ENCODE assay signal across 14 cellular contexts in genomic region chr7:53111061-53111460, GRCh38.
DNase-seq lines count a peak whose midpoint lies in the region; ATAC-seq lines count a peak whose summit lies in the region.
"Had no signal": no experiment of that assay in that cellular context is flagged by ENCODE, and none has a peak within 500 bp of the region (broad histone marks: within the 10 kb centered on the region; RNA-seq: fewer than 3 reads in every experiment).

No MANE protein-coding gene starts in this region.

- intact Hi-C loops in Right ventricle myocardium superior (cut with DNase I) (no loop called here), cardiac septum (cut with DNase I) (loop anchor here (5.0 kb wide), 1 partner anchor 126 kb away; no protein-coding TSS in a partner anchor), left ventricle myocardium superior (cut with micrococcal nuclease) (no loop called here)

- no peak for DNase-seq in Right ventricle myocardium superior
- no peak for DNase-seq in cardiac septum (ENCODE audit: low spot score)
- peak; percentile 74 for DNase-seq in astrocyte of the hippocampus (ENCODE audit: low read depth, low spot score)
- no peak for DNase-seq in left ventricle myocardium superior
- DNase-seq in globus pallidus (ENCODE audit: low spot score): no peak
- DNase-seq in NOMO-1 treated with DMSO at 0.1 percent for 48 hours (lab: John Stamatoyannopoulos, UW; ENCODE audit: unreplicated experiment): no peak
- DNase-seq in HT-29 (ENCODE audit: low spot score): no peak
- DNase-seq: COR-L47, HCEC 1CT, NCI-H1417 treated with DMSO at 0.1 percent for 48 hours, NCI-H2029, PC-3 had no signal

- ATAC-seq in Right ventricle myocardium superior (ENCODE audit: poor library complexity) (peak; percentile 75), left ventricle myocardium superior (peak; percentile 88), GM21529 (IDR thresholded peaks at IDR 0.05; ENCODE audit: unreplicated experiment) (no peak)
- ATAC-seq: HepG2, PC-3 had no signal
